Comparison of ENCODE assay signal across 1 cellular context in genomic region chr14:100374891-100375272, GRCh38.
TF ChIP-seq lines count a peak whose summit lies in the region.

No MANE protein-coding gene starts in this region.

TF ChIP-seq in endothelial cell of umbilical vein, 7 proteins besides CTCF, POLR2A, EP300 and RAD21 (continued from another document):
- TF ChIP-seq FOS (IDR thresholded peaks at IDR 0.05; ENCODE audit: borderline replicate concordance, insufficient read depth, low read length), result no peak
- TF ChIP-seq MAX (IDR thresholded peaks at IDR 0.05; ENCODE audit: insufficient read depth, insufficient read length), result no peak
